Comparison of ENCODE assay signal across 15 cellular contexts in the genomic region with DNA sequence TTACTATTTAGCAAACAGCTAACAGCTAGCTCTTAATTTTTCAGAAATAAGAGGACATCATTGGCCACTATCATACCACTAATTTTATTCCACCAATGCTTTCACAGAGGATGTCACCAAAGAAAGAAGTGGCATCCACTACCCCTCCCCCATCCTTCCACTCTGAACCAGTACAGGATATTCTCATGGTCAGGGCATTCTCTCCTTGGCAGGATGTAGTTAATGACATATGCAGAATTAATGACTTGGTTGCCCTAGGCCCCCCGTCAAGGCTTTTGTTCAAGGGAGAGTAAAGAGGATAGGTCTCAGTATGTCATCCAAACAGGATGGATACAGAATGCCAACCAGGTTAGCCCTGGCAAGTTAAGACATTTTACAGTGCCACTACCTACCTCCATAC. TPM values are rescaled to one million over a fixed set of nuclear protein-coding genes. Genes with fewer than 3 reads are reported as not detected.
DNase-seq lines count a peak whose midpoint lies in the region; ATAC-seq lines count a peak whose summit lies in the region.
"Had no signal": no experiment of that assay in that cellular context is flagged by ENCODE, and none has a peak within 500 bp of the region (broad histone marks: within the 10 kb centered on the region; RNA-seq: fewer than 3 reads in every experiment).

No MANE protein-coding gene starts in this region.

- no peak overlapping the region for H3K4me3 Mint-ChIP-seq in activated CD4-positive, alpha-beta T cell treated with anti-CD3 and anti-CD28 coated beads, Interleukin-2, amount 10 ng/mL, durations not matched to agents 7 days and 5 days
- H3K4me3 Mint-ChIP-seq in activated CD4-positive, alpha-beta T cell treated with anti-CD3 and anti-CD28 coated beads, Interleukin-2, amount 10 ng/mL, durations not matched to agents 24 days and 14 days = no peak overlapping the region
- no peak overlapping the region for H3K4me3 Mint-ChIP-seq in natural killer cell treated with Interleukin-12 subunit alpha and Interleukin-12 subunit beta and Interleukin-15 and Interleukin-18, amount 100 ng/mL, for 72 hours
- H3K4me3 Mint-ChIP-seq: T-helper 2 cell treated with Interferon-gamma antibody and Interleukin-4, amounts not matched to agents 5 μg/mL and 100 μg/mL, for 36 hours had no signal

- H3K36me3 ChIP-seq in H7 (replicated peaks; ENCODE audit: control insufficient read depth, insufficient read depth, low read length) = no peaks in the 10 kb centered on the region
- H3K36me3 ChIP-seq: adrenal gland had no signal

- H3K36me3 Mint-ChIP-seq in activated CD4-positive, alpha-beta T cell treated with anti-CD3 and anti-CD28 coated beads, Interleukin-2, amount 10 ng/mL, durations not matched to agents 7 days and 5 days (ENCODE audit: low read depth) = peaks cover 30% of the 10 kb centered on the region
- peaks cover 18% of the 10 kb centered on the region for H3K36me3 Mint-ChIP-seq in activated CD4-positive, alpha-beta T cell treated with anti-CD3 and anti-CD28 coated beads, Interleukin-2, amount 10 ng/mL, durations not matched to agents 24 days and 14 days (ENCODE audit: low read depth)
- no peaks in the 10 kb centered on the region for H3K36me3 Mint-ChIP-seq in natural killer cell treated with Interleukin-12 subunit alpha and Interleukin-12 subunit beta and Interleukin-15 and Interleukin-18, amount 100 ng/mL, for 72 hours

- POLR2A ChIA-PET in activated CD4-positive, alpha-beta T cell treated with anti-CD3 and anti-CD28 coated beads, Interleukin-2, amount 10 ng/mL, durations not matched to agents 7 days and 5 days (lab: Charles Lee) = no interaction called here

- CTCF ChIA-PET in activated CD4-positive, alpha-beta T cell treated with anti-CD3 and anti-CD28 coated beads, Interleukin-2, amount 10 ng/mL, durations not matched to agents 7 days and 5 days (lab: Charles Lee) = interaction anchor here (0.9 to 1.2 kb wide), 2 partner anchors 14 to 16 kb away, joined by 3 to 4 read pairs; no protein-coding TSS in a partner anchor

- no peaks in the 10 kb centered on the region for H3K27me3 ChIP-seq in H7 (ENCODE audit: control insufficient read depth, insufficient read depth, low read length)
- H3K27me3 ChIP-seq: adrenal gland had no signal

- H3K27me3 Mint-ChIP-seq in activated CD4-positive, alpha-beta T cell treated with anti-CD3 and anti-CD28 coated beads, Interleukin-2, amount 10 ng/mL, durations not matched to agents 7 days and 5 days = no peaks in the 10 kb centered on the region
- no peaks in the 10 kb centered on the region for H3K27me3 Mint-ChIP-seq in activated CD4-positive, alpha-beta T cell treated with anti-CD3 and anti-CD28 coated beads, Interleukin-2, amount 10 ng/mL, durations not matched to agents 24 days and 14 days
- no peaks in the 10 kb centered on the region for H3K27me3 Mint-ChIP-seq in natural killer cell treated with Interleukin-12 subunit alpha and Interleukin-12 subunit beta and Interleukin-15 and Interleukin-18, amount 100 ng/mL, for 72 hours

- H3K4me3 ChIP-seq in H7 (ENCODE audit: insufficient read depth, low read depth, low read length) = no peak overlapping the region
- H3K4me3 ChIP-seq: adrenal gland, mucosa of descending colon had no signal

- peak; percentile 36 to 46 for ATAC-seq in natural killer cell treated with Interleukin-12 subunit alpha and Interleukin-12 subunit beta and Interleukin-15 and Interleukin-18, amount 100 ng/mL, for 72 hours
- ATAC-seq in GM19023 (IDR thresholded peaks at IDR 0.05; ENCODE audit: unreplicated experiment) (no peak), GM18498 (IDR thresholded peaks at IDR 0.05; ENCODE audit: unreplicated experiment) (no peak)
- ATAC-seq: left cardiac atrium, mucosa of descending colon had no signal

- H3K27ac Mint-ChIP-seq in activated CD4-positive, alpha-beta T cell treated with anti-CD3 and anti-CD28 coated beads, Interleukin-2, amount 10 ng/mL, durations not matched to agents 7 days and 5 days = peak overlapping the region; percentile 27
- no peak overlapping the region for H3K27ac Mint-ChIP-seq in activated CD4-positive, alpha-beta T cell treated with anti-CD3 and anti-CD28 coated beads, Interleukin-2, amount 10 ng/mL, durations not matched to agents 24 days and 14 days
- peak overlapping the region; percentile 67 to 82 for H3K27ac Mint-ChIP-seq in natural killer cell treated with Interleukin-12 subunit alpha and Interleukin-12 subunit beta and Interleukin-15 and Interleukin-18, amount 100 ng/mL, for 72 hours
- H3K27ac Mint-ChIP-seq: T-helper 2 cell treated with Interferon-gamma antibody and Interleukin-4, amounts not matched to agents 5 μg/mL and 100 μg/mL, for 36 hours had no signal

- H3K4me1 Mint-ChIP-seq in activated CD4-positive, alpha-beta T cell treated with anti-CD3 and anti-CD28 coated beads, Interleukin-2, amount 10 ng/mL, durations not matched to agents 7 days and 5 days = peaks cover 32% of the 10 kb centered on the region
- peaks cover 18% of the 10 kb centered on the region for H3K4me1 Mint-ChIP-seq in activated CD4-positive, alpha-beta T cell treated with anti-CD3 and anti-CD28 coated beads, Interleukin-2, amount 10 ng/mL, durations not matched to agents 24 days and 14 days
- H3K4me1 Mint-ChIP-seq in natural killer cell treated with Interleukin-12 subunit alpha and Interleukin-12 subunit beta and Interleukin-15 and Interleukin-18, amount 100 ng/mL, for 72 hours (ENCODE audit: low read depth in 2 of 2) = peaks cover 35 to 42% of the 10 kb centered on the region in 2 donors

- no peak for DNase-seq in activated CD4-positive, alpha-beta T cell treated with anti-CD3 and anti-CD28 coated beads, Interleukin-2, amount 10 ng/mL, durations not matched to agents 7 days and 5 days
- DNase-seq in activated CD4-positive, alpha-beta T cell treated with anti-CD3 and anti-CD28 coated beads, Interleukin-2, amount 10 ng/mL, durations not matched to agents 24 days and 14 days = no peak
- DNase-seq in H7 (peak; percentile 14), dermis blood vessel endothelial cell (peak; percentile 35), posterior vena cava (ENCODE audit: low spot score) (no peak)
- DNase-seq in natural killer cell treated with Interleukin-12 subunit alpha and Interleukin-12 subunit beta and Interleukin-15 and Interleukin-18, amount 100 ng/mL, for 72 hours (ENCODE audit: low spot score) = no peak
- DNase-seq: activated CD4-positive, alpha-beta T cell treated with anti-CD3 and anti-CD28 coated beads for 1 hour; left cardiac atrium; mucosa of descending colon; NCI-H146; NCI-H345 had no signal

- peaks cover 2% of the 10 kb centered on the region for H3K9me3 Mint-ChIP-seq in activated CD4-positive, alpha-beta T cell treated with anti-CD3 and anti-CD28 coated beads, Interleukin-2, amount 10 ng/mL, durations not matched to agents 7 days and 5 days
- H3K9me3 Mint-ChIP-seq in activated CD4-positive, alpha-beta T cell treated with anti-CD3 and anti-CD28 coated beads, Interleukin-2, amount 10 ng/mL, durations not matched to agents 24 days and 14 days = no peaks in the 10 kb centered on the region
- no peaks in the 10 kb centered on the region for H3K9me3 Mint-ChIP-seq in natural killer cell treated with Interleukin-12 subunit alpha and Interleukin-12 subunit beta and Interleukin-15 and Interleukin-18, amount 100 ng/mL, for 72 hours
- H3K9me3 Mint-ChIP-seq: T-helper 2 cell treated with Interferon-gamma antibody and Interleukin-4, amounts not matched to agents 5 μg/mL and 100 μg/mL, for 36 hours had no signal

- intact Hi-C loops in activated CD4-positive, alpha-beta T cell treated with anti-CD3 and anti-CD28 coated beads, Interleukin-2, amount 10 ng/mL, durations not matched to agents 24 days and 14 days (cut with micrococcal nuclease) = no loop called here
- intact Hi-C loops in posterior vena cava (cut with DNase I) = no loop called here

RNA-seq across cellular contexts. Expression of gene NUP107, which starts 18.9 kb away (rescaled TPM):
- total RNA-seq in activated CD4-positive, alpha-beta T cell treated with anti-CD3 and anti-CD28 coated beads, Interleukin-2, amount 10 ng/mL, durations not matched to agents 7 days and 5 days = 100 to 1,000 TPM in 1 of 2 experiments, 10 to 100 TPM in 1; 82.0 to 100 TPM
- total RNA-seq in activated CD4-positive, alpha-beta T cell treated with anti-CD3 and anti-CD28 coated beads, Interleukin-2, amount 10 ng/mL, durations not matched to agents 24 days and 14 days = 127 and 128 TPM in 2 replicates
- total RNA-seq in H7 (2014; rRNA removed; shearing (Covaris generic)) = 141 and 160 TPM in 2 replicates
- total RNA-seq in dermis blood vessel endothelial cell (56.5 and 75.8 TPM in 2 replicates), posterior vena cava (10 to 100 TPM; 31.2 to 33.8 TPM)
- total RNA-seq in natural killer cell treated with Interleukin-12 subunit alpha and Interleukin-12 subunit beta and Interleukin-15 and Interleukin-18, amount 100 ng/mL, for 72 hours = 100 to 1,000 TPM in 1 of 2 donors, 10 to 100 TPM in 1; 77.3 to 111 TPM

RNA-seq across cellular contexts. Expression of gene RAP1B, which starts 57.2 kb away (rescaled TPM):
- 100 to 1,000 TPM; 223 to 284 TPM for total RNA-seq in activated CD4-positive, alpha-beta T cell treated with anti-CD3 and anti-CD28 coated beads, Interleukin-2, amount 10 ng/mL, durations not matched to agents 7 days and 5 days
- 207 and 209 TPM in 2 replicates for total RNA-seq in activated CD4-positive, alpha-beta T cell treated with anti-CD3 and anti-CD28 coated beads, Interleukin-2, amount 10 ng/mL, durations not matched to agents 24 days and 14 days
- 89.3 and 103 TPM in 2 replicates for total RNA-seq in H7 (2014; rRNA removed; shearing (Covaris generic))
- total RNA-seq in dermis blood vessel endothelial cell (198 and 301 TPM in 2 replicates), posterior vena cava (100 to 1,000 TPM; 167 to 192 TPM)
- total RNA-seq in natural killer cell treated with Interleukin-12 subunit alpha and Interleukin-12 subunit beta and Interleukin-15 and Interleukin-18, amount 100 ng/mL, for 72 hours = 100 to 1,000 TPM; 328 to 448 TPM

Comparison
In these comparisons a context has a peak if more than half of its experiments do, and no peak if none do; other contexts are left out.
1. DNase-seq: peak in H7 (single experiment) and dermis blood vessel endothelial cell (single experiment); none in activated CD4-positive, alpha-beta T cell treated with anti-CD3 and anti-CD28 coated beads, Interleukin-2, amount 10 ng/mL, durations not matched to agents 7 days and 5 days (single experiment), activated CD4-positive, alpha-beta T cell treated with anti-CD3 and anti-CD28 coated beads, Interleukin-2, amount 10 ng/mL, durations not matched to agents 24 days and 14 days (single experiment), natural killer cell treated with Interleukin-12 subunit alpha and Interleukin-12 subunit beta and Interleukin-15 and Interleukin-18, amount 100 ng/mL, for 72 hours (single experiment) and posterior vena cava (single experiment).
2. ATAC-seq: peak in natural killer cell treated with Interleukin-12 subunit alpha and Interleukin-12 subunit beta and Interleukin-15 and Interleukin-18, amount 100 ng/mL, for 72 hours (2 of 2); none in GM19023 (single experiment) and GM18498 (single experiment).